ENCODE assay signal across 28 cellular contexts in the genomic region with DNA sequence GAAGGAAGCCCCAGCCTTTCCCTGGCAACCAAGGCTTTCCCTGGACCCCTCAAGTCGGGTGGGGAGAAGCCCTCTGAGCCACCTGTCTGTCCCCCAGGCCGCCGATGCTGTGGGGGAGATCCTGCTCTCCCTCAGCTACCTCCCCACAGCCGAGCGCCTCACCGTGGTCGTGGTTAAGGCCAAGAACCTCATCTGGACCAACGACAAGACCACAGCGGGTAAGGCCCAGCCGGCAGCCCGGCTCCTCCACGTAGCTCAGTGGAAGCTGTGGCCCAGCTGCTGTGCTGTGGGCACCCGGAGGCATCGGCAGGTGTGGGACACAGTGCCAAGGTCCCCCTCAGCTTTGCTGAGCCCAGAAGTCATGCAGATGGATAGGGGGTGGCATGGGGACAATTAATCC. TPM values are rescaled to one million over a fixed set of nuclear protein-coding genes. Genes with fewer than 3 reads are reported as not detected.
A peak's percentile ranks its signal among the peaks of the same experiment; 100 is the strongest.
DNase-seq lines count a peak whose midpoint lies in the region; ATAC-seq and TF ChIP-seq lines count a peak whose summit lies in the region.
"Had no signal": no experiment of that assay in that cellular context is flagged by ENCODE, and none has a peak within 500 bp of the region (broad histone marks: within the 10 kb centered on the region; RNA-seq: fewer than 3 reads in every experiment).

No MANE protein-coding gene starts in this region.

- H3K36me3 ChIP-seq in tibial artery = peaks cover 0 to 36% (median 0%) of the 10 kb centered on the region in 3 donors
- H3K36me3 ChIP-seq: cardiac muscle cell, HAP-1, neutrophil, right lobe of liver had no signal

- intact Hi-C loops in tibial artery (cut with DNase I; ENCODE audit: low total_unique reads) = no loop called here

- peak overlapping the region; percentile 52 for H3K27ac ChIP-seq in temporal lobe (ENCODE audit: low read depth, low read length)
- no peak overlapping the region for H3K27ac ChIP-seq in tibial artery
- H3K27ac ChIP-seq: C4-2B, cardiac muscle cell, neutrophil, right lobe of liver had no signal

- no peak overlapping the region for H3K4me3 ChIP-seq in tibial artery
- H3K4me3 ChIP-seq: cardiac muscle cell, HAP-1, right lobe of liver had no signal

- DNase-seq in GM13976 (ENCODE audit: low spot score) (no peak), OCI-M1 (lab: John Stamatoyannopoulos, UW) (peak; percentile 12), chondrocyte (ENCODE audit: low spot score) (no peak), tibial artery (no peak)
- DNase-seq: activated B cell treated with CpG ODN at 0.5 μM for 24 hours; activated CD4-positive, alpha-beta T cell treated with anti-CD3 and anti-CD28 coated beads, Interleukin-2, amount 50 U/mL, for 1 hour; activated naive CD4-positive, alpha-beta T cell; activated T-cell treated with anti-CD3 and anti-CD28 coated beads, Interleukin-2, amount 50 U/mL, for 48 hours; Calu3; hippocampal formation; KG1; left colon; NCI-H510A; SIG-M5; stimulated activated CD4-positive, alpha-beta T cell treated with anti-CD3 and anti-CD28 coated beads, Interleukin-12 subunit alpha, Interleukin-12 subunit beta, amount 100 ng/mL, for 4 hours; stimulated activated CD4-positive, alpha-beta T cell treated with anti-CD3 and anti-CD28 coated beads, Interleukin-4, amount 100 ng/mL, for 24 hours had no signal

- H3K27ac Mint-ChIP-seq in chondrocyte (ENCODE audit: unreplicated experiment) = peak overlapping the region; percentile 49
- H3K27ac Mint-ChIP-seq: activated B cell treated with CpG ODN at 0.5 μM for 24 hours; dendritic cell treated with granulocyte-macrophage colony-stimulating factor and Interleukin-4, amounts not matched to agents 40 ng/mL and 50 ng/mL, for 4 days; progenitor cell of endocrine pancreas; stimulated activated effector memory CD8-positive, alpha-beta T cell treated with anti-CD3 and anti-CD28 coated beads, Interleukin-12 subunit alpha, Interleukin-12 subunit beta, amount 100 ng/mL, for 72 hours had no signal

- H3K36me3 Mint-ChIP-seq in chondrocyte (ENCODE audit: low read depth) = peaks cover 3% of the 10 kb centered on the region
- H3K36me3 Mint-ChIP-seq: stimulated activated effector memory CD8-positive, alpha-beta T cell treated with anti-CD3 and anti-CD28 coated beads, Interleukin-12 subunit alpha, Interleukin-12 subunit beta, amount 100 ng/mL, for 72 hours had no signal

- TF ChIP-seq CTCF in GM13976 (IDR thresholded peaks at IDR 0.05; ENCODE audit: borderline replicate concordance, control extremely low read depth, extremely low read depth, insufficient read depth, missing control alignments) (peak; percentile 19), chondrocyte (IDR thresholded peaks at IDR 0.05) (no peak), tibial artery (IDR thresholded peaks at IDR 0.05) (no peak)

- H3K9me3 Mint-ChIP-seq in chondrocyte (ENCODE audit: low read depth) = no peaks in the 10 kb centered on the region
- H3K9me3 Mint-ChIP-seq: activated B cell treated with CpG ODN at 0.5 μM for 24 hours; dendritic cell treated with granulocyte-macrophage colony-stimulating factor and Interleukin-4, amounts not matched to agents 40 ng/mL and 50 ng/mL, for 4 days; stimulated activated effector memory CD8-positive, alpha-beta T cell treated with anti-CD3 and anti-CD28 coated beads, Interleukin-12 subunit alpha, Interleukin-12 subunit beta, amount 100 ng/mL, for 72 hours had no signal

- peaks cover 0 to 10% (median 4%) of the 10 kb centered on the region in 4 donors for H3K4me1 ChIP-seq in tibial artery
- H3K4me1 ChIP-seq: HAP-1 had no signal

- no peak overlapping the region for H3K4me3 Mint-ChIP-seq in chondrocyte (ENCODE audit: unreplicated experiment)
- H3K4me3 Mint-ChIP-seq: activated B cell treated with CpG ODN at 0.5 μM for 24 hours; dendritic cell treated with granulocyte-macrophage colony-stimulating factor and Interleukin-4, amounts not matched to agents 40 ng/mL and 50 ng/mL, for 4 days; stimulated activated effector memory CD8-positive, alpha-beta T cell treated with anti-CD3 and anti-CD28 coated beads, Interleukin-12 subunit alpha, Interleukin-12 subunit beta, amount 100 ng/mL, for 72 hours had no signal

- H3K27me3 ChIP-seq in tibial artery = no peaks in the 10 kb centered on the region
- H3K27me3 ChIP-seq: cardiac muscle cell, right lobe of liver had no signal

- H3K4me1 Mint-ChIP-seq in chondrocyte (ENCODE audit: low read depth) = peaks cover 28% of the 10 kb centered on the region

- H3K27me3 Mint-ChIP-seq in chondrocyte (ENCODE audit: low read depth) = no peaks in the 10 kb centered on the region

- in situ Hi-C loops in GM13976 (cut with MboI; ENCODE audit: low sequenced_read_pairs, unreplicated experiment) = no loop called here

- H3K9me3 ChIP-seq in tibial artery = no peaks in the 10 kb centered on the region
- H3K9me3 ChIP-seq: HAP-1, neutrophil, right lobe of liver had no signal

- ATAC-seq in GM18520 (IDR thresholded peaks at IDR 0.05; ENCODE audit: unreplicated experiment) (no peak), HG02571 (IDR thresholded peaks at IDR 0.05; ENCODE audit: unreplicated experiment) (no peak)
- ATAC-seq: left colon, right lobe of liver had no signal

RNA-seq across cellular contexts. Expression of a gene that starts 12.2 kb away (rescaled TPM):
- total RNA-seq in chondrocyte (17.4 to 26.5 TPM (median 26.0 TPM) in 3 replicates), temporal lobe (0.49 TPM)
- total RNA-seq: activated B cell treated with CpG ODN at 0.5 μM for 24 hours, Daoy had no signal

RNA-seq across cellular contexts. Expression of a gene that starts 21.6 kb away (rescaled TPM):
- total RNA-seq in chondrocyte (7.2 to 15.3 TPM (median 7.2 TPM) in 3 replicates), temporal lobe (0.98 TPM)
- total RNA-seq: activated B cell treated with CpG ODN at 0.5 μM for 24 hours had no signal

Comparison
In these comparisons a context has a peak if more than half of its experiments do, and no peak if none do; other contexts are left out.
1. RNA of a gene that starts 12.2 kb away (total RNA-seq): 17.4 to 26.5 TPM in chondrocyte; 0.49 TPM in temporal lobe (single experiment); every median in the first group is over 10 times any median in the second.